1 cellular context compared by ENCODE assay signal in the genomic region with DNA sequence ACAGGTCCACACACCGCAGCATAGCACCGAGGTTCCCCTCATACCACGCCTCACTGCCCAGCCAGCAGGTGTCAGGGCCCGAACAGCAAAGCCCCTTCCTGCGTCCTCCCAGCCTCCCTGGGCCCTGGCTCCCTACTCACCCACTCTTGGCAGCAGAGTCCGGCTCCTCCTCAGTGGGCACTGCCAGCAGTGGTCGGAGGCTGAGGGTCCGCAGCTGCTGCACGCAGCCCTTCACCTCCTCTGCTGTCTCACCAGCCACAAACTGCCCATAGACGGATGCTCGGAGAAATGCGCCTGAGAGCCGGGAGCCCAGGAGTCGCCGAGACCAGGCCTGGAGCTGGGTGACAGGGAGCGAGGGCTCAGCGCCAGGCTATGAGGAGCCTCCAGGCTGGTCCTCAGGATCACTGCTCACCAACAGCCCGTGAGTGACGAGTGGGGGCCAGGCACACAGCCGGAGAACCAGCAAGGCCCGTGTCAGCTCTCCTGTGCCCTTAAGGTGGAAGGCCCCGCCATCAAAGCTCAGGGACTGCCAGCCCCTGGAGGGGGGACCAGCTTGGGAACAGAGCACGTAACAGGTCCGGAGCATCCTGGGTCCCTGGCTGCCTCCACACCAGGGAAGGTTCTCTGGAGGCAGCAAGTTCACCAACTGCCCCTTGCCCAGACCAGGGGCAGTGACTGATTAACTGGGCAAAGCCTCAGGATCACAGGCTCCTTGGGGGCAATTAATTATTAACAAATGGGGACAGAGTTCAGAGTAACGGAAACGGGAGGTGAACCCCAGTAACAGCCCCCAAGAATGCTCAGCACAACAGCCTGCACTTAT.
A peak's percentile ranks its signal among the peaks of the same experiment; 100 is the strongest.
TF ChIP-seq lines count a peak whose summit lies in the region.

A gene with protein sequence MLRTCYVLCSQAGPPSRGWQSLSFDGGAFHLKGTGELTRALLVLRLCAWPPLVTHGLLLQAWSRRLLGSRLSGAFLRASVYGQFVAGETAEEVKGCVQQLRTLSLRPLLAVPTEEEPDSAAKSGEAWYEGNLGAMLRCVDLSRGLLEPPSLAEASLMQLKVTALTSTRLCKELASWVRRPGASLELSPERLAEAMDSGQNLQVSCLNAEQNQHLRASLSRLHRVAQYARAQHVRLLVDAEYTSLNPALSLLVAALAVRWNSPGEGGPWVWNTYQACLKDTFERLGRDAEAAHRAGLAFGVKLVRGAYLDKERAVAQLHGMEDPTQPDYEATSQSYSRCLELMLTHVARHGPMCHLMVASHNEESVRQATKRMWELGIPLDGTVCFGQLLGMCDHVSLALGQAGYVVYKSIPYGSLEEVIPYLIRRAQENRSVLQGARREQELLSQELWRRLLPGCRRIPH (minus strand): TSS at position 626 of the 823 bp plus-strand sequence. CDS start 40 bp downstream, at position 586.

TF ChIP-seq in HepG2, 621 proteins besides CTCF, POLR2A, EP300 and RAD21 (continued from another document):
- TF ChIP-seq, protein P1, sequence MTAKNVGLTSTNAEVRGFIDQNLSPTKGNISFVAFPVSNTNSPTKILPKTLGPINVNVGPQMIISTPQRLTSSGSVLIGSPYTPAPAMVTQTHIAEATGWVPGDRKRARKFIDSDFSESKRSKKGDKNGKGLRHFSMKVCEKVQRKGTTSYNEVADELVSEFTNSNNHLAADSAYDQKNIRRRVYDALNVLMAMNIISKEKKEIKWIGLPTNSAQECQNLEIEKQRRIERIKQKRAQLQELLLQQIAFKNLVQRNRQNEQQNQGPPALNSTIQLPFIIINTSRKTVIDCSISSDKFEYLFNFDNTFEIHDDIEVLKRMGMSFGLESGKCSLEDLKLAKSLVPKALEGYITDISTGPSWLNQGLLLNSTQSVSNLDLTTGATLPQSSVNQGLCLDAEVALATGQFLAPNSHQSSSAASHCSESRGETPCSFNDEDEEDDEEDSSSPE (CRISPR knock-in tag; IDR thresholded peaks at IDR 0.05): no peak; the same call in 1 of the 2 replicates
- TF ChIP-seq ZNF235 (CRISPR knock-in tag; IDR thresholded peaks at IDR 0.05; ENCODE audit: borderline replicate concordance) (no peak), RFX3 (CRISPR knock-in tag; IDR thresholded peaks at IDR 0.05) (no peak), EED (CRISPR knock-in tag; IDR thresholded peaks at IDR 0.05) (no peak), KDM1A (CRISPR knock-in tag; IDR thresholded peaks at IDR 0.05) (no peak), ZNF136 (CRISPR knock-in tag; IDR thresholded peaks at IDR 0.05; ENCODE audit: low read depth) (no peak; the same call in 1 of the 2 replicates), ZFP62 (CRISPR knock-in tag; IDR thresholded peaks at IDR 0.05) (no peak), ARHGAP35 (CRISPR knock-in tag; IDR thresholded peaks at IDR 0.05; ENCODE audit: borderline replicate concordance) (0 out of 2 replicates have a peak, but pooled peaks have one; percentile 22), NPAS2 (CRISPR knock-in tag; IDR thresholded peaks at IDR 0.05; ENCODE audit: borderline replicate concordance) (no peak), ZNF160 (CRISPR knock-in tag; IDR thresholded peaks at IDR 0.05) (no peak), BORCS8-MEF2B (CRISPR knock-in tag; IDR thresholded peaks at IDR 0.05) (peak; percentile 83), TOPORS (CRISPR knock-in tag; IDR thresholded peaks at IDR 0.05) (0 out of 2 replicates have a peak, but pooled peaks have one; percentile 17), CC2D1A (CRISPR knock-in tag; IDR thresholded peaks at IDR 0.05) (no peak), MAFK (conservative IDR thresholded peaks at IDR 0.05 in 1 of 2, IDR thresholded peaks at IDR 0.05 in 1 of 2; ENCODE audit: low read length in 2 of 2) (no peak), BRCA1 (CRISPR knock-in tag; IDR thresholded peaks at IDR 0.05) (no peak), ZMYM3 (CRISPR knock-in tag; IDR thresholded peaks at IDR 0.05) (peak; percentile 67; the same call in 1 of the 2 replicates), NR2F6 (IDR thresholded peaks at IDR 0.05) (peak; percentile 69), NR2F6 (CRISPR knock-in tag; IDR thresholded peaks at IDR 0.05) (no peak), ZSCAN12 (CRISPR knock-in tag; IDR thresholded peaks at IDR 0.05) (no peak), MTF1 (CRISPR knock-in tag; IDR thresholded peaks at IDR 0.05) (no peak), ZFP1 (CRISPR knock-in tag; IDR thresholded peaks at IDR 0.05) (peak; percentile 20; the same call in 1 of the 2 replicates), NFIC (IDR thresholded peaks at IDR 0.05; ENCODE audit: low read length) (no peak), ATM (IDR thresholded peaks at IDR 0.05; ENCODE audit: borderline replicate concordance) (no peak), PPARG (CRISPR knock-in tag; conservative IDR thresholded peaks at IDR 0.05) (peak; percentile 93), HHEX (CRISPR knock-in tag; IDR thresholded peaks at IDR 0.05) (no peak), CBX1 (IDR thresholded peaks at IDR 0.05; ENCODE audit: low read depth) (no peak)
- TF ChIP-seq, protein P2, sequence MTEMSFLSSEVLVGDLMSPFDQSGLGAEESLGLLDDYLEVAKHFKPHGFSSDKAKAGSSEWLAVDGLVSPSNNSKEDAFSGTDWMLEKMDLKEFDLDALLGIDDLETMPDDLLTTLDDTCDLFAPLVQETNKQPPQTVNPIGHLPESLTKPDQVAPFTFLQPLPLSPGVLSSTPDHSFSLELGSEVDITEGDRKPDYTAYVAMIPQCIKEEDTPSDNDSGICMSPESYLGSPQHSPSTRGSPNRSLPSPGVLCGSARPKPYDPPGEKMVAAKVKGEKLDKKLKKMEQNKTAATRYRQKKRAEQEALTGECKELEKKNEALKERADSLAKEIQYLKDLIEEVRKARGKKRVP (CRISPR knock-in tag; IDR thresholded peaks at IDR 0.05): no peak
- TF ChIP-seq, protein P3, sequence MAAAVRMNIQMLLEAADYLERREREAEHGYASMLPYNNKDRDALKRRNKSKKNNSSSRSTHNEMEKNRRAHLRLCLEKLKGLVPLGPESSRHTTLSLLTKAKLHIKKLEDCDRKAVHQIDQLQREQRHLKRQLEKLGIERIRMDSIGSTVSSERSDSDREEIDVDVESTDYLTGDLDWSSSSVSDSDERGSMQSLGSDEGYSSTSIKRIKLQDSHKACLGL (CRISPR knock-in tag; IDR thresholded peaks at IDR 0.05): no peak; the same call in 1 of the 2 replicates
- TF ChIP-seq, protein P4, sequence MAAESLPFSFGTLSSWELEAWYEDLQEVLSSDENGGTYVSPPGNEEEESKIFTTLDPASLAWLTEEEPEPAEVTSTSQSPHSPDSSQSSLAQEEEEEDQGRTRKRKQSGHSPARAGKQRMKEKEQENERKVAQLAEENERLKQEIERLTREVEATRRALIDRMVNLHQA (CRISPR knock-in tag; IDR thresholded peaks at IDR 0.05): no peak
